8 cellular contexts compared by ENCODE assay signal in genomic region chr16:31471241-31471874, GRCh38. TPM values are rescaled to one million over a fixed set of nuclear protein-coding genes. Genes with fewer than 3 reads are reported as not detected.
DNase-seq lines count a peak whose midpoint lies in the region; ATAC-seq and TF ChIP-seq lines count a peak whose summit lies in the region.
"Had no signal": no experiment of that assay in that cellular context is flagged by ENCODE, and none has a peak within 500 bp of the region (broad histone marks: within the 10 kb centered on the region; RNA-seq: fewer than 3 reads in every experiment).

No MANE protein-coding gene starts in this region.

- TF ChIP-seq POLR2A in gastrocnemius medialis (IDR thresholded peaks at IDR 0.05) = no peak

- H3K4me3 ChIP-seq in NT2/D1 (ENCODE audit: insufficient read length, low read depth) (peak overlapping the region; percentile 43), epithelial cell of proximal tubule (ENCODE audit: low read depth, low read length) (peak overlapping the region; percentile 78), gastrocnemius medialis (peak overlapping the region; percentile 63 to 76 (median 67))

- peak overlapping the region; percentile 83 to 89 (median 87) for H3K27ac ChIP-seq in gastrocnemius medialis

- H3K27me3 ChIP-seq in NT2/D1 (ENCODE audit: insufficient read depth, insufficient read length) = peaks cover 34% of the 10 kb centered on the region
- H3K27me3 ChIP-seq in gastrocnemius medialis = peaks cover 0 to 9% (median 5%) of the 10 kb centered on the region in 3 donors

- TF ChIP-seq CTCF in epithelial cell of proximal tubule (conservative IDR thresholded peaks at IDR 0.05; ENCODE audit: low read depth, low read length) (no peak), gastrocnemius medialis (IDR thresholded peaks at IDR 0.05 in 4 of 5, conservative IDR thresholded peaks at IDR 0.05 in 1 of 5) (no peak)

- intact Hi-C loops in gastrocnemius medialis (cut with DNase I; ENCODE audit: low total_unique reads) = loop anchor here (5.0 kb wide), 2 partner anchors 241 to 401 kb away; partner anchors contain the start of gene ZNF267

- peaks cover 12% of the 10 kb centered on the region for H3K4me1 ChIP-seq in NT2/D1 (ENCODE audit: insufficient read depth, insufficient read length)
- H3K4me1 ChIP-seq in gastrocnemius medialis = peaks cover 0 to 11% of the 10 kb centered on the region in 2 donors

- no peak for DNase-seq in NT2/D1 (ENCODE audit: low read depth, low spot score)
- DNase-seq in epithelial cell of proximal tubule (ENCODE audit: low read depth) = no peak
- no peak for DNase-seq in gastrocnemius medialis
- DNase-seq in NCI-H128 (lab: John Stamatoyannopoulos, UW; ENCODE audit: unreplicated experiment) = no peak
- DNase-seq in DMS153 treated with DMSO at 0.1 percent for 48 hours (lab: John Stamatoyannopoulos, UW; ENCODE audit: unreplicated experiment) = no peak
- DNase-seq: activated CD8-positive, alpha-beta memory T cell treated with anti-CD3 and anti-CD28 coated beads, Interleukin-2, amount 50 U/mL, for 4 hours; NCI-H1048 had no signal

- H3K9ac ChIP-seq in NT2/D1 (ENCODE audit: insufficient read length, low read depth) = peak overlapping the region; percentile 65

- H3K36me3 ChIP-seq in NT2/D1 (ENCODE audit: insufficient read depth, insufficient read length, low read length) (peaks cover 38% of the 10 kb centered on the region), gastrocnemius medialis (peaks cover 0 to 10% of the 10 kb centered on the region in 2 donors)

- ATAC-seq in gastrocnemius medialis = no peak
- ATAC-seq in HG02610 (IDR thresholded peaks at IDR 0.05; ENCODE audit: unreplicated experiment) = no peak

- H3K9me3 ChIP-seq in NT2/D1 (ENCODE audit: insufficient read depth, low read length) = no peaks in the 10 kb centered on the region; the same call in 1 of the 2 replicates
- H3K9me3 ChIP-seq in gastrocnemius medialis = no peaks in the 10 kb centered on the region

- in situ Hi-C loops in gastrocnemius medialis (cut with MboI; ENCODE audit: low sequenced_read_pairs in 4 of 4) = no loop called here

RNA-seq across cellular contexts. Expression of gene TGFB1I1, which starts 0.6 kb away (rescaled TPM):
- total RNA-seq in epithelial cell of proximal tubule (56.8 and 62.2 TPM in 2 replicates), gastrocnemius medialis (10 to 100 TPM in 1 of 4 donors, 1 to 10 TPM in 3; 4.6 to 14.4 (median 7.4) TPM)

RNA-seq across cellular contexts. Expression of gene SLC5A2, which starts 11.6 kb away (rescaled TPM):
- 0.07 TPM in 1 of 2 replicates, not detected in the other for total RNA-seq in epithelial cell of proximal tubule
- total RNA-seq in gastrocnemius medialis = not detected

RNA-seq across cellular contexts. Expression of gene ARMC5, which starts 12.1 kb away (rescaled TPM):
- total RNA-seq in epithelial cell of proximal tubule (9.2 and 10.3 TPM in 2 replicates), gastrocnemius medialis (10 to 100 TPM; 13.9 to 24.3 (median 19.4) TPM)

RNA-seq across cellular contexts. Expression of gene ZNF843, which starts 28.8 kb away (rescaled TPM):
- total RNA-seq in epithelial cell of proximal tubule (0.22 TPM in 1 of 2 replicates, not detected in the other), gastrocnemius medialis (1 to 10 TPM in 3 of 4 donors, under 1 TPM in 1; 0.65 to 3.0 (median 1.5) TPM)

RNA-seq across cellular contexts. Expression of gene RUSF1, which starts 36.8 kb away (rescaled TPM):
- total RNA-seq in epithelial cell of proximal tubule = 31.4 and 42.8 TPM in 2 replicates
- 10 to 100 TPM in 1 of 4 donors, 1 to 10 TPM in 3; 6.7 to 15.1 (median 8.5) TPM for total RNA-seq in gastrocnemius medialis
